ENCODE assay signal across 14 cellular contexts in genomic region chr15:63420333-63420741, GRCh38. TPM values are rescaled to one million over a fixed set of nuclear protein-coding genes. Genes with fewer than 3 reads are reported as not detected.
DNase-seq lines count a peak whose midpoint lies in the region; ATAC-seq and TF ChIP-seq lines count a peak whose summit lies in the region.
"Had no signal": no experiment of that assay in that cellular context is flagged by ENCODE, and none has a peak within 500 bp of the region (broad histone marks: within the 10 kb centered on the region; RNA-seq: fewer than 3 reads in every experiment).

No MANE protein-coding gene starts in this region.

- intact Hi-C loops in cardiac septum (cut with DNase I): no loop called here

- no peaks in the 10 kb centered on the region for H3K27me3 ChIP-seq in osteoblast (ENCODE audit: insufficient read depth, low read length)
- H3K27me3 ChIP-seq: tibial nerve had no signal

- peak overlapping the region; percentile 86 for H2AFZ ChIP-seq in osteoblast (ENCODE audit: low read length)

- no peaks in the 10 kb centered on the region for H3K4me1 ChIP-seq in osteoblast (ENCODE audit: insufficient read depth, low read length)

- peak; percentile 8 for DNase-seq in NCI-H510A treated with DMSO at 0.1 percent for 48 hours (lab: John Stamatoyannopoulos, UW)
- DNase-seq in NCI-H510A (lab: John Stamatoyannopoulos, UW): no peak
- peak; percentile 45 for DNase-seq in NB4 (ENCODE audit: low read depth)
- peak; percentile 42 for DNase-seq in choroid plexus epithelial cell (ENCODE audit: low read depth)
- DNase-seq in osteoblast (ENCODE audit: insufficient read length, low spot score, missing footprints): no peak
- no peak for DNase-seq in cardiac septum (ENCODE audit: low spot score)
- DNase-seq: activated T-cell treated with anti-CD3 and anti-CD28 coated beads, Interleukin-2, amount 50 U/mL, for 4 hours; naive thymus-derived CD8-positive, alpha-beta T cell; NCI-H2029; WERI-Rb-1 had no signal

- no peaks in the 10 kb centered on the region for H4K20me1 ChIP-seq in osteoblast (ENCODE audit: insufficient read depth, low read length)

- no peak overlapping the region for H3K27ac ChIP-seq in osteoblast (ENCODE audit: low read depth, low read length)
- H3K27ac ChIP-seq: epithelial cell of prostate, tibial nerve, WERI-Rb-1 had no signal

- no peak overlapping the region for H3K4me2 ChIP-seq in osteoblast (ENCODE audit: insufficient read depth, low read length)

- no peak for TF ChIP-seq POLR2A in NB4 (IDR thresholded peaks at IDR 0.05; ENCODE audit: extremely low read depth, insufficient read length)

- H3K79me2 ChIP-seq in osteoblast (ENCODE audit: insufficient read depth, low read length): no peaks in the 10 kb centered on the region

- H3K36me3 ChIP-seq in osteoblast (ENCODE audit: insufficient read depth, low read length): no peaks in the 10 kb centered on the region
- H3K36me3 ChIP-seq: tibial nerve, WERI-Rb-1 had no signal

- ATAC-seq in HG03520 (IDR thresholded peaks at IDR 0.05; ENCODE audit: unreplicated experiment): no peak
- no peak for ATAC-seq in activated CD4-positive, CD25-positive, alpha-beta regulatory T cell treated with anti-CD3 and anti-CD28 coated beads, Interleukin-2, amount 50 U/mL, for 24 hours
- ATAC-seq: activated T-cell treated with anti-CD3 and anti-CD28 coated beads, Interleukin-2, amount 50 U/mL, for 4 hours; naive thymus-derived CD8-positive, alpha-beta T cell had no signal

- H3K4me3 ChIP-seq in NB4 (ENCODE audit: low read depth, low read length) (no peak overlapping the region), choroid plexus epithelial cell (ENCODE audit: low read depth, low read length) (no peak overlapping the region), osteoblast (ENCODE audit: insufficient read depth, low read length) (no peak overlapping the region)
- H3K4me3 ChIP-seq: tibial nerve had no signal

- no peak for TF ChIP-seq CTCF in NB4 (IDR thresholded peaks at IDR 0.05; ENCODE audit: low read depth, low read length)
- no peak for TF ChIP-seq CTCF in choroid plexus epithelial cell (conservative IDR thresholded peaks at IDR 0.05; ENCODE audit: low read depth, low read length)
- TF ChIP-seq CTCF in osteoblast (IDR thresholded peaks at IDR 0.05; ENCODE audit: extremely low read depth, low read depth, low read length): no peak

- H3K9me3 ChIP-seq in osteoblast (ENCODE audit: low read depth, low read length): no peaks in the 10 kb centered on the region

RNA-seq across cellular contexts. Expression of gene CA12, which starts 38.7 kb away (rescaled TPM):
- total RNA-seq in osteoblast (107 and 114 TPM in 2 replicates), cardiac septum (0.11 TPM)
- total RNA-seq: naive thymus-derived CD8-positive, alpha-beta T cell had no signal

Comparison
In these comparisons a context has a peak if more than half of its experiments do, and no peak if none do; other contexts are left out.
1. DNase-seq: peak in NCI-H510A treated with DMSO at 0.1 percent for 48 hours (single experiment), NB4 (single experiment) and choroid plexus epithelial cell (single experiment); none in NCI-H510A (single experiment), osteoblast (single experiment) and cardiac septum (single experiment).
2. RNA of gene CA12, which starts 38.7 kb away (total RNA-seq): 107 to 114 TPM in osteoblast; 0.11 TPM in cardiac septum (single experiment); every median in the first group is over 10 times any median in the second.